Comparison of ENCODE assay signal across 8 cellular contexts in genomic region chr6:106520711-106521367, GRCh38.
DNase-seq lines count a peak whose midpoint lies in the region; ATAC-seq and TF ChIP-seq lines count a peak whose summit lies in the region.

No MANE protein-coding gene starts in this region.

- POLR2A ChIA-PET in OCI-LY7 (lab: Charles Lee), result interaction anchor here (0.6 to 9.0 kb wide), 11 partner anchors 9 to 521 kb away, joined by 3 to 157 read pairs (median 4); partner anchors contain the start of genes QRSL1 and RTN4IP1

- H3K27me3 ChIP-seq in rectal smooth muscle tissue (ENCODE audit: control insufficient read depth, insufficient read depth, low read length), result no peaks in the 10 kb centered on the region

- no peaks in the 10 kb centered on the region for H3K9me2 ChIP-seq in OCI-LY7 (ENCODE audit: insufficient read depth, low read length)

- H3K36me3 ChIP-seq in OCI-LY7 (ENCODE audit: insufficient read depth, low read length) (peaks cover 33% of the 10 kb centered on the region), rectal smooth muscle tissue (ENCODE audit: control insufficient read depth, insufficient read depth, low read length) (no peaks in the 10 kb centered on the region)

- peak overlapping the region; percentile 98 for H3K4me2 ChIP-seq in OCI-LY7 (ENCODE audit: low read length)

- CTCF ChIA-PET in OCI-LY7 (lab: Charles Lee; ENCODE audit: unreplicated experiment), result interaction anchor here (0.9 to 1.2 kb wide), 2 partner anchors 8 to 11 kb away, joined by 3 read pairs; no protein-coding TSS in a partner anchor

- 0 out of 2 replicates have a peak, but pooled peaks cover 4% of the 10 kb centered on the region for H4K20me1 ChIP-seq in OCI-LY7 (ENCODE audit: insufficient read depth, low read length)

- H3K9ac ChIP-seq in rectal smooth muscle tissue (ENCODE audit: low read length), result no peak overlapping the region

- intact Hi-C loops in OCI-LY7 (cut with micrococcal nuclease; ENCODE audit: unreplicated experiment), result loop anchor here (1.0 kb wide), 1 partner anchor 9 kb away; no protein-coding TSS in a partner anchor

- in situ Hi-C loops in GM13976 (cut with MboI; ENCODE audit: low sequenced_read_pairs, unreplicated experiment), result no loop called here

- H3K4me1 ChIP-seq in OCI-LY7 (ENCODE audit: insufficient read depth, low read length, poor library complexity, severe bottlenecking) (peaks cover 89% of the 10 kb centered on the region), rectal smooth muscle tissue (ENCODE audit: control insufficient read depth, insufficient read depth, low read length) (no peaks in the 10 kb centered on the region)

- DNase-seq in GM13976 (ENCODE audit: low spot score) (peak; percentile 60), OCI-LY7 (ENCODE audit: low spot score) (peak; percentile 69), NCI-H2107 (lab: John Stamatoyannopoulos, UW) (no peak), NCI-H82 treated with DMSO at 0.1 percent for 48 hours (lab: John Stamatoyannopoulos, UW; ENCODE audit: unreplicated experiment) (no peak), DMS53 treated with DMSO at 0.1 percent for 48 hours (lab: John Stamatoyannopoulos, UW; ENCODE audit: unreplicated experiment) (no peak)
- DNase-seq in activated T-helper 9 cell treated with anti-CD3 and anti-CD28 coated beads, Interleukin-2, amount 50 U/mL, for 16 hours (ENCODE audit: low read depth), result peak; percentile 74

- H3K4me3 ChIP-seq in OCI-LY7 (ENCODE audit: low read depth, low read length, poor library complexity, severe bottlenecking) (peak overlapping the region; percentile 72), rectal smooth muscle tissue (ENCODE audit: low read length) (peak overlapping the region; percentile 11)

- peak overlapping the region; percentile 25; the same call in 1 of the 2 replicates for H2AFZ ChIP-seq in OCI-LY7 (ENCODE audit: low read length)

- H3K79me2 ChIP-seq in OCI-LY7 (ENCODE audit: insufficient read depth, low read depth, low read length), result peaks cover 99% of the 10 kb centered on the region

- TF ChIP-seq CTCF in GM13976 (IDR thresholded peaks at IDR 0.05; ENCODE audit: borderline replicate concordance, control extremely low read depth, extremely low read depth, insufficient read depth, missing control alignments), result no peak
- 0 out of 2 replicates have a peak, but pooled peaks have one; percentile 23 for TF ChIP-seq CTCF in OCI-LY7 (conservative IDR thresholded peaks at IDR 0.05; ENCODE audit: low read length)

- H3K27ac ChIP-seq in OCI-LY7 (ENCODE audit: low read depth, low read length, poor library complexity, severe bottlenecking) (peak overlapping the region; percentile 95), rectal smooth muscle tissue (ENCODE audit: low read depth, low read length) (no peak overlapping the region)

- H3K9me3 ChIP-seq in OCI-LY7 (ENCODE audit: low read length), result no peaks in the 10 kb centered on the region

- peak; percentile 64 for ATAC-seq in HG02759 (IDR thresholded peaks at IDR 0.05; ENCODE audit: unreplicated experiment)

- TSS peak; percentile 62 for BruUV-seq in OCI-LY7 (replicated peaks; lab: Mats Ljungman, UMichigan)

Comparison
In these comparisons a context has a peak if more than half of its experiments do, and no peak if none do; other contexts are left out.
1. DNase-seq: peak in GM13976 (single experiment), OCI-LY7 (single experiment) and activated T-helper 9 cell treated with anti-CD3 and anti-CD28 coated beads, Interleukin-2, amount 50 U/mL, for 16 hours (single experiment); none in NCI-H2107 (single experiment), NCI-H82 treated with DMSO at 0.1 percent for 48 hours (single experiment) and DMS53 treated with DMSO at 0.1 percent for 48 hours (single experiment).